17 cellular contexts compared by ENCODE assay signal in genomic region chr18:64331419-64331818, GRCh38.
DNase-seq lines count a peak whose midpoint lies in the region; ATAC-seq, FAIRE-seq and TF ChIP-seq lines count a peak whose summit lies in the region.
"Had no signal": no experiment of that assay in that cellular context is flagged by ENCODE, and none has a peak within 500 bp of the region (broad histone marks: within the 10 kb centered on the region; RNA-seq: fewer than 3 reads in every experiment).

No MANE protein-coding gene starts in this region.

- TF ChIP-seq CTCF in GM12878 (IDR thresholded peaks at IDR 0.05 in 2 of 3, conservative IDR thresholded peaks at IDR 0.05 in 1 of 3; ENCODE audit: control insufficient read depth in 2 of 3, extremely low read depth in 1 of 3, insufficient read depth in 1 of 3, low read depth in 3 of 3, low read length in 3 of 3) (no peak), MM.1S (IDR thresholded peaks at IDR 0.05; ENCODE audit: low read length) (no peak)

- no peak overlapping the region for H3K4me2 ChIP-seq in GM12878 (ENCODE audit: control insufficient read depth, insufficient read depth)
- H3K4me2 ChIP-seq in MM.1S (ENCODE audit: low read depth, low read length): no peak overlapping the region
- H3K4me2 ChIP-seq: GM23338 had no signal

- H3K36me3 ChIP-seq in GM12878 (ENCODE audit: control insufficient read depth in 2 of 2, insufficient read depth in 2 of 2, low read length in 1 of 2): no peaks in the 10 kb centered on the region
- H3K36me3 ChIP-seq in MM.1S (replicated peaks; ENCODE audit: insufficient read depth, low read length): no peaks in the 10 kb centered on the region

- TF ChIP-seq RAD21 in GM12878 (IDR thresholded peaks at IDR 0.05; ENCODE audit: insufficient read depth, low read depth, low read length): no peak

- H3K9ac ChIP-seq in GM12878 (ENCODE audit: control insufficient read depth, insufficient read depth, low read length): no peak overlapping the region
- no peak overlapping the region for H3K9ac ChIP-seq in MM.1S (ENCODE audit: low read length)

- CTCF ChIA-PET in GM12878 (lab: Yijun Ruan, JAX): interaction anchor here (0.6 to 3.5 kb wide), 16 partner anchors 15 to 312 kb away, joined by 3 to 25 read pairs (median 4); no protein-coding TSS in a partner anchor

- H3K27ac ChIP-seq in GM12878 (ENCODE audit: control insufficient read depth, insufficient read depth): no peak overlapping the region
- no peak overlapping the region for H3K27ac ChIP-seq in MM.1S (ENCODE audit: low read length)

- H3K9me2 ChIP-seq in MM.1S (replicated peaks; ENCODE audit: insufficient read depth, low read length): no peaks in the 10 kb centered on the region

- DNase-seq in NCI-H69 (lab: John Stamatoyannopoulos, UW) (peak; percentile 46), GM12878 (ENCODE audit: low read depth, low spot score) (no peak), MM.1S (no peak), RKO (ENCODE audit: low spot score) (no peak)
- DNase-seq: C1 segment of cervical spinal cord; Calu3; CD4-positive, alpha-beta memory T cell; DMS53; DMS79 treated with DMSO at 0.1 percent for 48 hours; GF-D8; H9 had no signal

- H2AFZ ChIP-seq in GM12878 (ENCODE audit: control insufficient read depth, low read depth, low read length) (no peak overlapping the region), MM.1S (ENCODE audit: low read length) (no peak overlapping the region)

- ATAC-seq in GM18519 (IDR thresholded peaks at IDR 0.05; ENCODE audit: low FRiP score, unreplicated experiment) (peak; percentile 72), GM18907 (IDR thresholded peaks at IDR 0.05; ENCODE audit: unreplicated experiment) (peak; percentile 60), GM12878 (peak; percentile 25; the same call in 1 of the 3 replicates), HG03045 (IDR thresholded peaks at IDR 0.05; ENCODE audit: unreplicated experiment) (no peak)
- ATAC-seq: GM23338, HCT116 had no signal

- no peaks in the 10 kb centered on the region for H4K20me1 ChIP-seq in GM12878 (ENCODE audit: control insufficient read depth, insufficient read depth)
- H4K20me1 ChIP-seq in MM.1S (ENCODE audit: insufficient read depth, low read length): no peaks in the 10 kb centered on the region

- no TSS peak for BruUV-seq in GM12878 (replicated peaks; lab: Mats Ljungman, UMichigan)

- RAD21 ChIA-PET in GM12878 (lab: Charles Lee; ENCODE audit: unreplicated experiment): interaction anchor here (1.2 to 3.6 kb wide), 7 partner anchors 30 to 313 kb away, joined by 3 to 18 read pairs (median 4); no protein-coding TSS in a partner anchor

- in situ Hi-C loops in GM12878 (cut with MboI): no loop called here

- H3K79me2 ChIP-seq in GM12878 (ENCODE audit: control insufficient read depth, insufficient read depth, low read length): no peaks in the 10 kb centered on the region
- H3K79me2 ChIP-seq in MM.1S (ENCODE audit: low read length): no peaks in the 10 kb centered on the region

- no peaks in the 10 kb centered on the region for H3K4me1 ChIP-seq in GM12878 (ENCODE audit: control insufficient read depth, insufficient read depth, low read length)
- H3K4me1 ChIP-seq in MM.1S (ENCODE audit: low read length): no peaks in the 10 kb centered on the region

- 29% methylated on average over 1 of the region's 1 CpG for WGBS in GM12878 (ENCODE audit: insufficient coverage, insufficient replicate concordance, low lambda C conversion rate, missing lambda C conversion rate)

- H3K9me3 ChIP-seq in GM12878 (replicated peaks; ENCODE audit: control insufficient read depth, insufficient read depth, low read length) (no peaks in the 10 kb centered on the region), MM.1S (replicated peaks; ENCODE audit: insufficient read depth, low read length) (no peaks in the 10 kb centered on the region)

- no peak overlapping the region for H3K4me3 ChIP-seq in GM12878
- H3K4me3 ChIP-seq in MM.1S (ENCODE audit: low read length): no peak overlapping the region
- H3K4me3 ChIP-seq: GM23338 had no signal

- POLR2A ChIA-PET in GM12878 (lab: Charles Lee): no interaction called here

- FAIRE-seq in GM12878 (lab: Jason Lieb, UNC): no peak
- FAIRE-seq: GM19239 had no signal

- SMC1A ChIA-PET in GM12878 (lab: Charles Lee; ENCODE audit: uncharacterized antibody, unreplicated experiment): interaction anchor here (0.8 to 2.6 kb wide), 9 partner anchors 9 to 313 kb away, joined by 3 to 11 read pairs (median 4); no protein-coding TSS in a partner anchor

- no peak for TF ChIP-seq EP300 in GM12878 (IDR thresholded peaks at IDR 0.05; ENCODE audit: borderline replicate concordance in 1 of 2, control insufficient read depth in 1 of 2, low read depth in 2 of 2, low read length in 2 of 2)

- H3K27me3 ChIP-seq in GM12878 (replicated peaks in 1 of 2; ENCODE audit: control insufficient read depth in 2 of 2, insufficient read depth in 2 of 2, low read length in 1 of 2): no peaks in the 10 kb centered on the region
- H3K27me3 ChIP-seq in MM.1S (replicated peaks; ENCODE audit: insufficient read depth, low read length): no peaks in the 10 kb centered on the region

- TF ChIP-seq POLR2A in GM12878 (IDR thresholded peaks at IDR 0.05; ENCODE audit: low read depth, low read length): no peak

- no peaks in the 10 kb centered on the region for H3F3A ChIP-seq in MM.1S (ENCODE audit: insufficient read depth, low read length)

- intact Hi-C loops in GM12878 (cut with micrococcal nuclease; ENCODE audit: unreplicated experiment): loop anchor here (2.0 to 5.0 kb wide), 2 partner anchors 76 to 293 kb away; no protein-coding TSS in a partner anchor

TF ChIP-seq in GM12878, 131 proteins besides CTCF, POLR2A, EP300 and RAD21 (continues in another document):
- TF ChIP-seq IRF4 (IDR thresholded peaks at IDR 0.05; ENCODE audit: low read depth, low read length) (no peak), MYC (IDR thresholded peaks at IDR 0.05; ENCODE audit: insufficient read depth, insufficient read length, insufficient replicate concordance, low read length, severe bottlenecking) (no peak), WRNIP1 (IDR thresholded peaks at IDR 0.05; ENCODE audit: borderline replicate concordance, low read depth, low read length) (no peak), RB1 (IDR thresholded peaks at IDR 0.05; ENCODE audit: borderline replicate concordance) (no peak), BRCA1 (IDR thresholded peaks at IDR 0.05; ENCODE audit: low read depth, low read length) (no peak), TCF12 (IDR thresholded peaks at IDR 0.05; ENCODE audit: low read depth, low read length) (no peak), HDGF (IDR thresholded peaks at IDR 0.05) (no peak), ATF2 (IDR thresholded peaks at IDR 0.05; ENCODE audit: low read length) (no peak), SMC3 (IDR thresholded peaks at IDR 0.05; ENCODE audit: borderline replicate concordance, low read length) (no peak), ZNF622 (IDR thresholded peaks at IDR 0.05) (no peak), POLR2AphosphoS2 (IDR thresholded peaks at IDR 0.05; ENCODE audit: low read depth, low read length) (no peak), RCOR1 (conservative IDR thresholded peaks at IDR 0.05; ENCODE audit: low read depth, low read length) (no peak), TBL1XR1 (IDR thresholded peaks at IDR 0.05; ENCODE audit: low read depth, low read length) (no peak), BCLAF1 (IDR thresholded peaks at IDR 0.05) (no peak), SRF (IDR thresholded peaks at IDR 0.05; ENCODE audit: low read depth in 2 of 2, low read length in 2 of 2) (no peak), SMAD5 (IDR thresholded peaks at IDR 0.05; ENCODE audit: low read depth) (no peak), MTA3 (IDR thresholded peaks at IDR 0.05; ENCODE audit: borderline replicate concordance, low read length) (no peak), KAT2A (conservative IDR thresholded peaks at IDR 0.05; ENCODE audit: control insufficient read depth, low read depth, low read length) (no peak)
